ENCODE assay signal across 20 cellular contexts in the genomic region with DNA sequence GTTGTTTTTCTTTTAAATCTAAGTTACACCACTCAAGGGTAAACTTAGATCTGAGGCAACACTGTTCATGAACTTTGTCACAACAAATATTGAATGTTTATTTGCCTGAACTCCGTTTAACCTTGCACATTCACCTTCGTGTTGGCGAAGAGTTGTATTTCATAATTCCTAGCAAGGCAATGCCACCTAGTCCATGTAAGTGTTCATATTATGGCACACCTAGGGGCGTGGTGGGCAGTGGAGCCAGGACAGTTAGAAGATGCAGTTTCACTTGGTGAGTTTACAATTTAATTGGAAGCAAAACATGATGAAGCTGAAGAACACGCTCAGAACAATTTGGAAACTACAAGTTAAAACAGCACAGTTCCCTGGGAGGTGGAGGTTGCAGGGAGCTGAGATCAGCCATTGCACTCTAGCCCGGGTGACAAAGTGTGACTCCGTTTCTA.
"Had no signal": no experiment of that assay in that cellular context is flagged by ENCODE, and none has a peak within 500 bp of the region (broad histone marks: within the 10 kb centered on the region; RNA-seq: fewer than 3 reads in every experiment).

No MANE protein-coding gene starts in this region.

- DNase-seq: activated B cell treated with CpG ODN at 0.5 μM for 24 hours; activated CD4-positive, alpha-beta T cell treated with anti-CD3 and anti-CD28 coated beads for 1 hour; activated CD4-positive, alpha-beta T cell treated with anti-CD3 and anti-CD28 coated beads, Interleukin-2, amount 10 ng/mL, durations not matched to agents 24 days and 14 days; activated CD4-positive, alpha-beta T cell treated with anti-CD3 and anti-CD28 coated beads, Interleukin-2, amount 50 U/mL, for 48 hours; activated CD8-positive, alpha-beta memory T cell treated with anti-CD3 and anti-CD28 coated beads, Interleukin-2, amount 10 ng/mL, durations not matched to agents 7 days and 5 days; activated effector memory CD4-positive, alpha-beta T cell treated with Interleukin-2 at 50 U/mL for 16 hours; activated naive CD4-positive, alpha-beta T cell; activated T-cell treated with anti-CD3 and anti-CD28 coated beads, Interleukin-2, amount 50 U/mL, for 24 hours; aorta; caudate nucleus; Karpas-422; NCI-H1105 treated with DMSO at 0.1 percent for 48 hours; NCI-H146; NCI-H187 treated with DMSO at 0.1 percent for 48 hours; NCI-H2081 treated with DMSO at 0.1 percent for 48 hours; NCI-H446; NCI-H524; PC-9; SHP77 treated with DMSO at 0.1 percent for 48 hours had no signal

- H3K4me2 ChIP-seq: PC-9 had no signal

- H3K27ac ChIP-seq: breast epithelium, PC-9 had no signal

- ATAC-seq: activated CD8-positive, alpha-beta memory T cell treated with anti-CD3 and anti-CD28 coated beads, Interleukin-2, amount 10 ng/mL, durations not matched to agents 7 days and 5 days had no signal

- H2AFZ ChIP-seq: PC-9 had no signal

- H3K4me3 ChIP-seq: breast epithelium, PC-9 had no signal

- H3K36me3 ChIP-seq: breast epithelium had no signal

- H3K27me3 ChIP-seq: breast epithelium had no signal

- H3K9me3 ChIP-seq: breast epithelium had no signal

- H3K4me1 ChIP-seq: breast epithelium had no signal
